33 cellular contexts compared by ENCODE assay signal in genomic region chr5:816176-816575, GRCh38. TPM values are rescaled to one million over a fixed set of nuclear protein-coding genes. Genes with fewer than 3 reads are reported as not detected.
"Had no signal": no experiment of that assay in that cellular context is flagged by ENCODE, and none has a peak within 500 bp of the region (broad histone marks: within the 10 kb centered on the region; RNA-seq: fewer than 3 reads in every experiment).

No MANE protein-coding gene starts in this region.

- H3K4me3 ChIP-seq: adrenal gland, breast epithelium, cardiac muscle cell, colonic mucosa, gastrocnemius medialis, heart right ventricle, hepatocyte had no signal

- DNase-seq: activated CD4-positive, alpha-beta T cell treated with anti-CD3 and anti-CD28 coated beads for 1 hour; activated CD4-positive, alpha-beta T cell treated with anti-CD3 and anti-CD28 coated beads for 4 hours; activated CD4-positive, alpha-beta T cell treated with anti-CD3 and anti-CD28 coated beads, Interleukin-2, amount 10 ng/mL, durations not matched to agents 7 days and 5 days; activated CD4-positive, alpha-beta T cell treated with anti-CD3 and anti-CD28 coated beads, Interleukin-2, amount 50 U/mL, for 4 hours; activated CD8-positive, alpha-beta memory T cell treated with anti-CD3 and anti-CD28 coated beads for 24 hours; activated CD8-positive, alpha-beta T cell treated with anti-CD3 and anti-CD28 coated beads for 36 hours; activated effector memory CD4-positive, alpha-beta T cell treated with Interleukin-2 at 50 U/mL for 16 hours; activated gamma-delta T cell treated with Interleukin-2 at 50 U/mL for 16 hours; activated naive CD4-positive, alpha-beta T cell treated with Interleukin-2 at 50 U/mL for 16 hours; activated naive CD8-positive, alpha-beta T cell treated with anti-CD3 and anti-CD28 coated beads for 36 hours; activated naive CD8-positive, alpha-beta T cell treated with anti-CD3 and anti-CD28 coated beads, Interleukin-2, amount 50 U/mL, for 24 hours; activated T-cell treated with anti-CD3 and anti-CD28 coated beads, Interleukin-2, amount 50 U/mL, for 4 hours; adrenal gland; amygdala; aorta; central memory CD4-positive, alpha-beta T cell; cerebellar nuclear complex; colonic mucosa; effector CD8-positive, alpha-beta T cell; endodermal cell; foreskin keratinocyte; gastrocnemius medialis; heart right ventricle; T-helper 2 cell had no signal

- H3K27ac ChIP-seq: adrenal gland, breast epithelium, cardiac muscle cell, colonic mucosa, foreskin keratinocyte, gastrocnemius medialis, heart right ventricle, hepatocyte, VCaP had no signal

- H3K36me3 ChIP-seq: adrenal gland, breast epithelium, cardiac muscle cell, colonic mucosa, gastrocnemius medialis had no signal

- H3K4me1 ChIP-seq: adrenal gland, breast epithelium, colonic mucosa, foreskin keratinocyte, gastrocnemius medialis, heart right ventricle had no signal

- H3K27me3 ChIP-seq: adrenal gland, breast epithelium, cardiac muscle cell, colonic mucosa, foreskin keratinocyte, gastrocnemius medialis, heart right ventricle, hepatocyte had no signal

- ATAC-seq: activated CD8-positive, alpha-beta T cell treated with anti-CD3 and anti-CD28 coated beads for 36 hours; activated naive CD8-positive, alpha-beta T cell treated with anti-CD3 and anti-CD28 coated beads, Interleukin-2, amount 50 U/mL, for 24 hours; activated T-cell treated with anti-CD3 and anti-CD28 coated beads, Interleukin-2, amount 50 U/mL, for 4 hours; activated T-helper 17 cell treated with anti-CD3 and anti-CD28 coated beads, Interleukin-2, amount 50 U/mL, for 72 hours; esophagus mucosa; foreskin keratinocyte; gastrocnemius medialis; heart right ventricle; WTC11 had no signal

- H3K9me3 ChIP-seq: adrenal gland, colonic mucosa, gastrocnemius medialis had no signal

RNA-seq across cellular contexts. Expression of gene ZDHHC11B, which starts 31.6 kb away (rescaled TPM):
- total RNA-seq: activated naive CD8-positive, alpha-beta T cell treated with anti-CD3 and anti-CD28 coated beads for 36 hours; dermis microvascular lymphatic vessel endothelial cell; epithelial cell of proximal tubule; foreskin keratinocyte had no signal
